ENCODE assay signal across 22 cellular contexts in genomic region chr7:34156336-34156735, GRCh38.
A peak's percentile ranks its signal among the peaks of the same experiment; 100 is the strongest.
DNase-seq lines count a peak whose midpoint lies in the region; ATAC-seq and TF ChIP-seq lines count a peak whose summit lies in the region.
"Had no signal": no experiment of that assay in that cellular context is flagged by ENCODE, and none has a peak within 500 bp of the region (broad histone marks: within the 10 kb centered on the region; RNA-seq: fewer than 3 reads in every experiment).

No MANE protein-coding gene starts in this region.

- H3K27me3 ChIP-seq in A673 (replicated peaks; ENCODE audit: insufficient read depth, low read depth, low read length, poor library complexity) (no peaks in the 10 kb centered on the region), GM23248 (replicated peaks; ENCODE audit: insufficient read depth) (no peaks in the 10 kb centered on the region), dorsolateral prefrontal cortex (no peaks in the 10 kb centered on the region), adrenal gland (no peaks in the 10 kb centered on the region)
- H3K27me3 ChIP-seq: ovary, transverse colon had no signal

- CTCF ChIA-PET in A673 (lab: Charles Lee) = interaction anchor here (0.6 kb wide), 1 partner anchor 109 kb away, joined by 4 read pairs; no protein-coding TSS in a partner anchor

- ATAC-seq in HG02588 (IDR thresholded peaks at IDR 0.05; ENCODE audit: unreplicated experiment) = no peak
- ATAC-seq: activated CD8-positive, alpha-beta T cell treated with anti-CD3 and anti-CD28 coated beads for 36 hours; CD8-positive, alpha-beta T cell; effector memory CD8-positive, alpha-beta T cell; stimulated activated naive CD8-positive, alpha-beta T cell treated with anti-CD3 and anti-CD28 coated beads, Interleukin-15, Interleukin-2, amounts not matched to agents 100 U/mL and 50 U/mL, for 24 hours had no signal

- no peaks in the 10 kb centered on the region for H3K79me2 ChIP-seq in GM23248 (ENCODE audit: insufficient read depth)

- peak overlapping the region; percentile 4 for H3K4me2 ChIP-seq in GM23248 (ENCODE audit: unreplicated experiment)
- H3K4me2 ChIP-seq: KMS-11 had no signal

- H2AFZ ChIP-seq in GM23248 = no peak overlapping the region

- TF ChIP-seq CTCF in A673 (conservative IDR thresholded peaks at IDR 0.05; ENCODE audit: low read depth, low read length) (no peak), dorsolateral prefrontal cortex (IDR thresholded peaks at IDR 0.05 in 54 of 56, conservative IDR thresholded peaks at IDR 0.05 in 2 of 56; ENCODE audit: low read depth in 1 of 56, partially characterized antibody in 56 of 56) (no peak), adrenal gland (IDR thresholded peaks at IDR 0.05) (no peak)

- H3K36me3 ChIP-seq in A673 (ENCODE audit: insufficient read depth, low read length, poor library complexity, severe bottlenecking) (no peaks in the 10 kb centered on the region), GM23248 (ENCODE audit: low read depth) (peaks cover 8% of the 10 kb centered on the region), adrenal gland (replicated peaks in 1 of 2) (no peaks in the 10 kb centered on the region)
- H3K36me3 ChIP-seq: ovary, transverse colon had no signal

- H3K4me1 ChIP-seq in A673 (ENCODE audit: insufficient read depth, low read length, poor library complexity, severe bottlenecking) = peaks cover 26% of the 10 kb centered on the region
- H3K4me1 ChIP-seq in GM23248 (ENCODE audit: insufficient read depth) = peaks cover 60% of the 10 kb centered on the region
- no peaks in the 10 kb centered on the region for H3K4me1 ChIP-seq in adrenal gland (replicated peaks in 1 of 2)
- H3K4me1 ChIP-seq: transverse colon had no signal

- no peaks in the 10 kb centered on the region for H4K20me1 ChIP-seq in GM23248 (ENCODE audit: insufficient read depth)

- in situ Hi-C loops in GM23248 (cut with MboI) = no loop called here

- no peak for TF ChIP-seq POLR2A in adrenal gland (IDR thresholded peaks at IDR 0.05)

- intact Hi-C loops in A673 (cut with micrococcal nuclease; ENCODE audit: unreplicated experiment) = loop anchor here (10.0 kb wide), 1 partner anchor 172 kb away; no protein-coding TSS in a partner anchor
- intact Hi-C loops in dorsolateral prefrontal cortex (cut with DNase I) = no loop called here
- intact Hi-C loops in adrenal gland (cut with DNase I) = no loop called here

- peak overlapping the region; percentile 49 for H3K27ac ChIP-seq in A673 (ENCODE audit: low read depth, low read length, poor library complexity, severe bottlenecking)
- H3K27ac ChIP-seq in GM23248 = peak overlapping the region; percentile 95
- peak overlapping the region in 40 of 59 donors; percentile 1 to 80 (median 59) for H3K27ac ChIP-seq in dorsolateral prefrontal cortex
- H3K27ac ChIP-seq in adrenal gland = no peak overlapping the region
- H3K27ac ChIP-seq: KMS-11, ovary, transverse colon had no signal

- no TSS peak for BruUV-seq in A673 (replicated peaks; lab: Mats Ljungman, UMichigan)

- no peaks in the 10 kb centered on the region for H3K9me3 ChIP-seq in A673 (ENCODE audit: low read depth, low read length, poor library complexity, severe bottlenecking)
- no peaks in the 10 kb centered on the region for H3K9me3 ChIP-seq in GM23248 (ENCODE audit: low read depth)
- H3K9me3 ChIP-seq in adrenal gland (replicated peaks in 1 of 3) = no peaks in the 10 kb centered on the region
- H3K9me3 ChIP-seq: ovary, transverse colon had no signal

- DNase-seq in A673 (ENCODE audit: low spot score) (no peak), GM23248 (peak; percentile 72), dorsolateral prefrontal cortex (no peak), myocyte (ENCODE audit: low read depth) (peak; percentile 33), NOMO-1 treated with DMSO at 0.1 percent for 48 hours (lab: John Stamatoyannopoulos, UW; ENCODE audit: unreplicated experiment) (no peak), adrenal gland (no peak), T-helper 1 cell (no peak)
- DNase-seq: activated CD4-positive, CD25-positive, alpha-beta regulatory T cell; activated CD8-positive, alpha-beta T cell treated with anti-CD3 and anti-CD28 coated beads for 36 hours; aorta; CD8-positive, alpha-beta T cell; effector memory CD8-positive, alpha-beta T cell; H7; naive B cell; NCI-H187; NCI-H226; ovary; stimulated activated CD4-positive, alpha-beta T cell treated with anti-CD3 and anti-CD28 coated beads, Interleukin-2, amount 100 ng/mL, for 48 hours; stimulated activated naive CD8-positive, alpha-beta T cell treated with anti-CD3 and anti-CD28 coated beads, Interleukin-15, Interleukin-2, amounts not matched to agents 100 U/mL and 50 U/mL, for 24 hours; transverse colon had no signal

- WGBS in GM23248 (ENCODE audit: low coverage in 1 of 2, low lambda C conversion rate in 2 of 2, missing lambda C conversion rate in 2 of 2), 2 experiments = 0 to 2% methylated on average over 2 of the region's 2 CpGs
- WGBS in adrenal gland, 4 donors = 50 to 66% (median 60%) methylated on average over 2 of the region's 2 CpGs

- H3K4me3 ChIP-seq in A673 (ENCODE audit: low read depth, low read length, poor library complexity, severe bottlenecking) (no peak overlapping the region), GM23248 (0 out of 2 replicates have a peak overlapping the region, but pooled peaks have one; percentile 0), dorsolateral prefrontal cortex (no peak overlapping the region), adrenal gland (no peak overlapping the region)
- H3K4me3 ChIP-seq: ovary, transverse colon had no signal

- H3F3A ChIP-seq in GM23248 (ENCODE audit: insufficient read depth) = peaks cover 69% of the 10 kb centered on the region

- peak overlapping the region; percentile 59 for H3K9ac ChIP-seq in GM23248
- H3K9ac ChIP-seq: KMS-11 had no signal

- H3K9me2 ChIP-seq in GM23248 (ENCODE audit: insufficient read depth) = no peaks in the 10 kb centered on the region

- POLR2A ChIA-PET in A673 (lab: Charles Lee; ENCODE audit: low non-redundant PET) = no interaction called here

Comparison
In these comparisons a context has a peak if more than half of its experiments do, and no peak if none do; other contexts are left out.
1. DNase-seq: peak in GM23248 (single experiment) and myocyte (single experiment); none in A673 (single experiment), dorsolateral prefrontal cortex (0 of 10), NOMO-1 treated with DMSO at 0.1 percent for 48 hours (single experiment), adrenal gland (0 of 7) and T-helper 1 cell (0 of 5).
2. H3K27ac ChIP-seq: peak in A673 (single experiment), GM23248 (single experiment) and dorsolateral prefrontal cortex (40 of 59); none in adrenal gland (0 of 5).